ENCODE assay signal across 1 cellular context in genomic region chrX:150693782-150694574, GRCh38.
TF ChIP-seq lines count a peak whose summit lies in the region.

No MANE protein-coding gene starts in this region.

TF ChIP-seq in HepG2, 621 proteins besides CTCF, POLR2A, EP300 and RAD21 (continued from another document):
- TF ChIP-seq ZGPAT (CRISPR knock-in tag; IDR thresholded peaks at IDR 0.05) (no peak), HNRNPK (IDR thresholded peaks at IDR 0.05; ENCODE audit: low read depth, low read length, poor library complexity, severe bottlenecking) (peak; percentile 33), TFAP4 (IDR thresholded peaks at IDR 0.05; ENCODE audit: borderline replicate concordance, low read depth) (peak; percentile 71; the same call in 1 of the 2 replicates), GATAD1 (CRISPR knock-in tag; IDR thresholded peaks at IDR 0.05) (0 out of 2 replicates have a peak, but pooled peaks have one; percentile 37), ZNF687 (CRISPR knock-in tag; IDR thresholded peaks at IDR 0.05) (peak; percentile 80), MYNN (CRISPR knock-in tag; IDR thresholded peaks at IDR 0.05; ENCODE audit: low read depth) (no peak), ZBTB42 (CRISPR knock-in tag; IDR thresholded peaks at IDR 0.05) (no peak), GABPB1 (CRISPR knock-in tag; IDR thresholded peaks at IDR 0.05) (peak; percentile 87), NR2C2 (CRISPR knock-in tag; IDR thresholded peaks at IDR 0.05; ENCODE audit: borderline replicate concordance) (peak; percentile 29; the same call in 1 of the 2 replicates), ETV5 (CRISPR knock-in tag; IDR thresholded peaks at IDR 0.05; ENCODE audit: borderline replicate concordance) (peak; percentile 71), TGIF2 (CRISPR knock-in tag; IDR thresholded peaks at IDR 0.05) (peak; percentile 77; the same call in 1 of the 2 replicates), ZNF281 (CRISPR knock-in tag; IDR thresholded peaks at IDR 0.05; ENCODE audit: borderline replicate concordance) (no peak), ZNF143 (CRISPR knock-in tag; IDR thresholded peaks at IDR 0.05) (no peak), PHF8 (CRISPR knock-in tag; IDR thresholded peaks at IDR 0.05) (peak; percentile 18; the same call in 1 of the 2 replicates)
- TF ChIP-seq, protein P1, sequence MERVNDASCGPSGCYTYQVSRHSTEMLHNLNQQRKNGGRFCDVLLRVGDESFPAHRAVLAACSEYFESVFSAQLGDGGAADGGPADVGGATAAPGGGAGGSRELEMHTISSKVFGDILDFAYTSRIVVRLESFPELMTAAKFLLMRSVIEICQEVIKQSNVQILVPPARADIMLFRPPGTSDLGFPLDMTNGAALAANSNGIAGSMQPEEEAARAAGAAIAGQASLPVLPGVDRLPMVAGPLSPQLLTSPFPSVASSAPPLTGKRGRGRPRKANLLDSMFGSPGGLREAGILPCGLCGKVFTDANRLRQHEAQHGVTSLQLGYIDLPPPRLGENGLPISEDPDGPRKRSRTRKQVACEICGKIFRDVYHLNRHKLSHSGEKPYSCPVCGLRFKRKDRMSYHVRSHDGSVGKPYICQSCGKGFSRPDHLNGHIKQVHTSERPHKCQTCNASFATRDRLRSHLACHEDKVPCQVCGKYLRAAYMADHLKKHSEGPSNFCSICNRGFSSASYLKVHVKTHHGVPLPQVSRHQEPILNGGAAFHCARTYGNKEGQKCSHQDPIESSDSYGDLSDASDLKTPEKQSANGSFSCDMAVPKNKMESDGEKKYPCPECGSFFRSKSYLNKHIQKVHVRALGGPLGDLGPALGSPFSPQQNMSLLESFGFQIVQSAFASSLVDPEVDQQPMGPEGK (CRISPR knock-in tag; IDR thresholded peaks at IDR 0.05) = peak; percentile 71
